ENCODE assay signal across 18 cellular contexts in the genomic region with DNA sequence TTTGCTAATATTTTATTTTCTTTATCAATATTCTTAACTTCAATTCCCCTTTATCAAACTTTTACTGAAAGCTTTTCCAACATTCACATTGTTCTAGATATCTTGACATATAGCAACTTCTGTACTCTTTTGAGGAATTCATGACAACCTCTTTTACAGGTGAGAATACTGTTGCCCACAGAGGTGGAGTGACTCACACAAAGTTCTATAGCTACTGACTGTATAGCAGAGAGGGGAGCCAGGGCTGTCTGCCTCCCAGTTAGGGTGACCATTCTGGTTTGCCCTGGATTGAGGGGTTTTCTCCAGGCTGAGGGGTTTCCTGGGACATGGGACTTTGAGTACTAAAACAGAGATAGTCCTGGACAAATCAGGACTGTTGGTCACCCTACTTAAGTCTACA.
"Had no signal": no experiment of that assay in that cellular context is flagged by ENCODE, and none has a peak within 500 bp of the region (broad histone marks: within the 10 kb centered on the region; RNA-seq: fewer than 3 reads in every experiment).

No MANE protein-coding gene starts in this region.

- H3K9me3 Mint-ChIP-seq: nephron progenitor cell had no signal

- H2AFZ ChIP-seq: parathyroid adenoma had no signal

- H3K9me3 ChIP-seq: heart left ventricle, spleen, testis, tibial nerve had no signal

- ATAC-seq: heart left ventricle; left colon; left ventricle myocardium superior; naive thymus-derived CD4-positive, alpha-beta T cell; sciatic nerve had no signal

- H3K27ac ChIP-seq: coronary artery, dorsolateral prefrontal cortex, heart left ventricle, parathyroid adenoma, testis, tibial nerve had no signal

- H3K4me3 Mint-ChIP-seq: naive thymus-derived CD4-positive, alpha-beta T cell; nephron progenitor cell; stimulated activated naive CD8-positive, alpha-beta T cell treated with anti-CD3 and anti-CD28 coated beads, Interleukin-15, Interleukin-2, amounts not matched to agents 100 ng/mL and 50 ng/mL, for 24 hours had no signal

- H3K79me2 ChIP-seq: parathyroid adenoma had no signal

- H3K27ac Mint-ChIP-seq: nephron progenitor cell had no signal

- H3K4me3 ChIP-seq: coronary artery, dorsolateral prefrontal cortex, heart left ventricle, spleen, testis, tibial nerve had no signal

- H3K27me3 Mint-ChIP-seq: naive thymus-derived CD4-positive, alpha-beta T cell; stimulated activated naive CD8-positive, alpha-beta T cell treated with anti-CD3 and anti-CD28 coated beads, Interleukin-15, Interleukin-2, amounts not matched to agents 100 ng/mL and 50 ng/mL, for 24 hours had no signal

- H3K4me1 ChIP-seq: parathyroid adenoma, testis, tibial nerve had no signal

- DNase-seq: dorsolateral prefrontal cortex; effector CD8-positive, alpha-beta T cell; heart left ventricle; hippocampal formation; left colon; left ventricle myocardium superior; naive thymus-derived CD4-positive, alpha-beta T cell; nephron progenitor cell; spleen; stimulated activated CD4-positive, alpha-beta T cell treated with anti-CD3 and anti-CD28 coated beads, Interleukin-15, amount 100 ng/mL, for 24 hours; stimulated activated CD4-positive, alpha-beta T cell treated with anti-CD3 and anti-CD28 coated beads, Interleukin-1b, Interleukin-23, amount 100 ng/mL, for 48 hours; stimulated activated CD4-positive, alpha-beta T cell treated with anti-CD3 and anti-CD28 coated beads, Interleukin-4, amount 100 ng/mL, for 24 hours; testis had no signal
